ENCODE assay signal across 8 cellular contexts in the genomic region with DNA sequence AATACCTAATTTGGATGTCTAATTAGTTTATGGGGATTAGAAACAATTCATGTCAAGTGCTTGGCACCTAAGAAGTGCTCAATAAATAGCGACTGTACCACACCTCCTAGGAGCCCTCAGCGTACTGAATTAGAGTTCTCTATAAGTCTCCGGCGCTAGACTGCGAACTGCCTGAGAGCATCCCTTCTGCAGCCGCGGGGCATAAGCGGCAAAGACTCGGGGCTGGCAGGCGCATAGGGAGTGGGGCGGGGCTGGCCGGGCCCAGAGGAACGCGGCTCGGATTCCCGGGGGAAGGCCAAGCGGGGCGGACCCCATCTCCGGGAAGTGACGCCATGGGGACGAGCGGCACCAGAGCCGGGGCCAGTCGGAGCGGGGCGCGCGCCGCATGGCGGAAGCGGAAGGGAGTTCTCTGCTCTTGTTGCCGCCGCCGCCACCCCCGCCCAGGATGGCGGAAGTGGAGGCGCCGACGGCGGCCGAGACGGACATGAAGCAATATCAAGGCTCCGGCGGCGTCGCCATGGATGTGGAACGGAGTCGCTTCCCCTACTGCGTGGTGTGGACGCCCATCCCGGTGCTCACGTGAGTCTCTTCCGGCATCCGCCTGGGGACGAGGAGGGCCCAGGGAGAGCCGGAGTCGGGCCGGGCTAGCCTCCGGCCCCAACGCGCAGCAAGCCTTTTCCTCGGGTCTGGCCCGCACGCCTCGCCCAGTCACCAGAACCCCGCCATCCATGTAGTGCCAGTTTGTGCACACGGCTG. TPM values are rescaled to one million over a fixed set of nuclear protein-coding genes. Genes with fewer than 3 reads are reported as not detected.
DNase-seq lines count a peak whose midpoint lies in the region; ATAC-seq and TF ChIP-seq lines count a peak whose summit lies in the region.

A gene with protein sequence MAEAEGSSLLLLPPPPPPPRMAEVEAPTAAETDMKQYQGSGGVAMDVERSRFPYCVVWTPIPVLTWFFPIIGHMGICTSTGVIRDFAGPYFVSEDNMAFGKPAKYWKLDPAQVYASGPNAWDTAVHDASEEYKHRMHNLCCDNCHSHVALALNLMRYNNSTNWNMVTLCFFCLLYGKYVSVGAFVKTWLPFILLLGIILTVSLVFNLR (plus strand): TSS at position 351 of the 756 bp plus-strand sequence. CDS start 35 bp downstream, at position 386.

- peak; percentile 91 for ATAC-seq in HG03432 (IDR thresholded peaks at IDR 0.05; ENCODE audit: unreplicated experiment)

- TF ChIP-seq POLR2A in GM19193 (IDR thresholded peaks at IDR 0.05; ENCODE audit: extremely low read depth, insufficient read depth, insufficient read length), result peak; percentile 85

- DNase-seq in Ammon's horn (ENCODE audit: low spot score), result peak; percentile 98
- peak; percentile 89 for DNase-seq in NCI-H460 (ENCODE audit: extremely low read depth, low read depth)
- peak; percentile 97 for DNase-seq in activated CD4-positive, CD25-positive, alpha-beta regulatory T cell treated with anti-CD3 and anti-CD28 coated beads, Interleukin-2, amount 50 U/mL, for 72 hours
- peak; percentile 96 for DNase-seq in cerebellar cortex (ENCODE audit: low spot score)
- DNase-seq in islet precursor cell, result peak; percentile 99
- DNase-seq in stimulated activated CD4-positive, alpha-beta T cell treated with anti-CD3 and anti-CD28 coated beads, Interleukin-12 subunit alpha, Interleukin-12 subunit beta, amount 100 ng/mL, for 4 hours, result peak; percentile 96

RNA-seq across cellular contexts. Expression of the gene that starts here (rescaled TPM):
- total RNA-seq in NCI-H460 (2014; rRNA removed; shearing (Covaris generic)), result 17.2 and 19.2 TPM in 2 replicates
- 31.6 and 38.5 TPM in 2 replicates for polyA plus RNA-seq in NCI-H460 (2014; cell fraction: nucleus; rRNA removed)

Comparison
In these comparisons a context has a peak if more than half of its experiments do, and no peak if none do; other contexts are left out.
1. Peak in every context shown above with its lines: DNase-seq and ATAC-seq.